1 cellular context compared by ENCODE assay signal in genomic region chr10:78905015-78905939, GRCh38.
TF ChIP-seq lines count a peak whose summit lies in the region.

No MANE protein-coding gene starts in this region.

TF ChIP-seq in H1, 55 proteins besides CTCF, POLR2A, EP300 and RAD21:
- TF ChIP-seq KDM4A (IDR thresholded peaks at IDR 0.05; ENCODE audit: low read depth, low read length, severe bottlenecking) (no peak), HDAC2 (IDR thresholded peaks at IDR 0.05; ENCODE audit: borderline replicate concordance in 1 of 2, low read depth in 2 of 2, low read length in 2 of 2) (0 out of 4 replicates have a peak, but pooled peaks of 1 of the 2 experiments have one; percentile 38), KDM1A (IDR thresholded peaks at IDR 0.05; ENCODE audit: borderline replicate concordance, low read length) (0 out of 2 replicates have a peak, but pooled peaks have one; percentile 31)
